Comparison of ENCODE assay signal across 8 cellular contexts in genomic region chr14:69260979-69261605, GRCh38. TPM values are rescaled to one million over a fixed set of nuclear protein-coding genes. Genes with fewer than 3 reads are reported as not detected.
DNase-seq lines count a peak whose midpoint lies in the region; ATAC-seq, FAIRE-seq and TF ChIP-seq lines count a peak whose summit lies in the region.

No MANE protein-coding gene starts in this region.

- H3K4me2 ChIP-seq in HepG2 (ENCODE audit: low read depth, low read length), result peak overlapping the region; percentile 79

- intact Hi-C loops in A673 (cut with micrococcal nuclease; ENCODE audit: unreplicated experiment) (no loop called here), HepG2 (cut with micrococcal nuclease; ENCODE audit: unreplicated experiment) (loop anchor here (1.0 kb wide), 1 partner anchor 26 kb away; no protein-coding TSS in a partner anchor)

- TF ChIP-seq CTCF in A673 (conservative IDR thresholded peaks at IDR 0.05; ENCODE audit: low read depth, low read length) (peak; percentile 61), HepG2 (CRISPR knock-in tag; IDR thresholded peaks at IDR 0.05) (peak; percentile 72)

- CTCF ChIA-PET in A673 (lab: Charles Lee) (interaction anchor here (1.0 kb wide), 1 partner anchor 199 kb away, joined by 3 read pairs; no protein-coding TSS in a partner anchor), HepG2 (lab: Yijun Ruan, JAX; ENCODE audit: low intra/inter-chr PET ratio, low total read pairs) (interaction anchor here (0.7 to 1.2 kb wide), 2 partner anchors 26 to 1305 kb away, joined by 3 read pairs; no protein-coding TSS in a partner anchor)

- in situ Hi-C loops in HepG2 (cut with HindIII; ENCODE audit: extremely low pct_ligation_motif_present, low pct_unique_long_range_greater_than_20kb), result loop anchor here (5.0 kb wide), 1 partner anchor 91 kb away; no protein-coding TSS in a partner anchor

- no peaks in the 10 kb centered on the region for H3K36me3 ChIP-seq in A673 (ENCODE audit: insufficient read depth, low read length, poor library complexity, severe bottlenecking)
- H3K36me3 ChIP-seq in SK-N-MC (ENCODE audit: insufficient read depth, low read length), result no peaks in the 10 kb centered on the region
- H3K36me3 ChIP-seq in HepG2 (replicated peaks in 1 of 2; ENCODE audit: control insufficient read depth in 1 of 2, insufficient read depth in 2 of 2, low read length in 2 of 2), result no peaks in the 10 kb centered on the region

- H3K4me1 ChIP-seq in A673 (ENCODE audit: insufficient read depth, low read length, poor library complexity, severe bottlenecking) (peaks cover 14% of the 10 kb centered on the region), HepG2 (ENCODE audit: insufficient read depth, low read length) (peaks cover 20% of the 10 kb centered on the region)

- ATAC-seq in GM18502 (IDR thresholded peaks at IDR 0.05; ENCODE audit: poor library complexity, unreplicated experiment), result peak; percentile 50
- peak; percentile 82 for ATAC-seq in HepG2
- no peak for ATAC-seq in HG02852 (IDR thresholded peaks at IDR 0.05; ENCODE audit: unreplicated experiment)

- no peak for FAIRE-seq in HepG2 (lab: Jason Lieb, UNC)

- DNase-seq in A673 (ENCODE audit: low spot score) (no peak), SK-N-MC (ENCODE audit: low read depth, low spot score) (no peak), HepG2 (ENCODE audit: low spot score) (no peak), inferior parietal cortex (ENCODE audit: extremely low spot score) (no peak)
- DNase-seq in central memory CD4-positive, alpha-beta T cell, result peak; percentile 5
- peak; percentile 19 for DNase-seq in stimulated activated CD8-positive, alpha-beta memory T cell treated with anti-CD3 and anti-CD28 coated beads, Interleukin-4, amount 100 ng/mL, for 24 hours (ENCODE audit: low read depth)

- BruUV-seq in A673 (replicated peaks; lab: Mats Ljungman, UMichigan) (no TSS peak), HepG2 (replicated peaks; lab: Mats Ljungman, UMichigan) (no TSS peak)

- H3K9ac ChIP-seq in SK-N-MC (ENCODE audit: insufficient read length) (no peak overlapping the region), HepG2 (ENCODE audit: insufficient read depth, low read depth, low read length) (no peak overlapping the region)

- no peak for TF ChIP-seq POLR2A in HepG2 (IDR thresholded peaks at IDR 0.05; ENCODE audit: insufficient read depth in 1 of 2, low read depth in 2 of 2, low read length in 2 of 2)

- POLR2A ChIA-PET in A673 (lab: Charles Lee; ENCODE audit: low non-redundant PET) (no interaction called here), HepG2 (lab: Yijun Ruan, JAX) (interaction anchor here (1.3 kb wide), 1 partner anchor 109 kb away, joined by 3 read pairs; no protein-coding TSS in a partner anchor)

- H4K20me1 ChIP-seq in HepG2 (ENCODE audit: insufficient read depth, low read length), result no peaks in the 10 kb centered on the region

- H3K27ac ChIP-seq in A673 (ENCODE audit: low read depth, low read length, poor library complexity, severe bottlenecking) (no peak overlapping the region), SK-N-MC (no peak overlapping the region), HepG2 (ENCODE audit: extremely low read length, insufficient read depth, low read length) (no peak overlapping the region)

- TF ChIP-seq RAD21 in HepG2 (CRISPR knock-in tag; IDR thresholded peaks at IDR 0.05), result peak; percentile 20; the same call in 1 of the 2 replicates

- peaks cover 52% of the 10 kb centered on the region for H3K27me3 ChIP-seq in A673 (replicated peaks; ENCODE audit: insufficient read depth, low read depth, low read length, poor library complexity)
- peaks cover 6 to 38% of the 10 kb centered on the region in 2 experiments; a peak in 4 of 5 replicates for H3K27me3 ChIP-seq in HepG2 (ENCODE audit: control insufficient read depth in 1 of 2, insufficient read depth in 2 of 2, low read length in 2 of 2)

- H3K79me2 ChIP-seq in HepG2 (ENCODE audit: insufficient read depth, low read length), result no peaks in the 10 kb centered on the region

- under 1% methylated on average over 21 of the region's 55 CpGs for WGBS in HepG2 (ENCODE audit: low lambda C conversion rate)

- H3K4me3 ChIP-seq in A673 (ENCODE audit: low read depth, low read length, poor library complexity, severe bottlenecking) (peak overlapping the region; percentile 48), SK-N-MC (peak overlapping the region; percentile 68), HepG2 (replicated peaks in 1 of 3; ENCODE audit: insufficient read depth in 1 of 3, low read depth in 2 of 3, low read length in 3 of 3) (peak overlapping the region; percentile 37 to 72 (median 67))

- H3K9me3 ChIP-seq in A673 (ENCODE audit: low read depth, low read length, poor library complexity, severe bottlenecking) (no peaks in the 10 kb centered on the region), SK-N-MC (ENCODE audit: low read depth, low read length) (no peaks in the 10 kb centered on the region), HepG2 (ENCODE audit: low read length) (no peaks in the 10 kb centered on the region)

- H2AFZ ChIP-seq in HepG2 (ENCODE audit: low read length), result no peak overlapping the region

- TF ChIP-seq EP300 in HepG2 (IDR thresholded peaks at IDR 0.05; ENCODE audit: low read depth in 2 of 2, low read length in 2 of 2) (no peak), HepG2 (CRISPR knock-in tag; IDR thresholded peaks at IDR 0.05; ENCODE audit: borderline replicate concordance) (no peak)

TF ChIP-seq in HepG2, 621 proteins besides CTCF, POLR2A, EP300 and RAD21 (continues in another document):
- TF ChIP-seq ZKSCAN5 (CRISPR knock-in tag; IDR thresholded peaks at IDR 0.05) (no peak), ARID2 (CRISPR knock-in tag; IDR thresholded peaks at IDR 0.05; ENCODE audit: borderline replicate concordance) (no peak), TRIM24 (CRISPR knock-in tag; IDR thresholded peaks at IDR 0.05) (no peak), FOXK1 (CRISPR knock-in tag; IDR thresholded peaks at IDR 0.05; ENCODE audit: borderline replicate concordance, low read depth) (no peak), SALL1 (CRISPR knock-in tag; IDR thresholded peaks at IDR 0.05) (peak; percentile 28; the same call in 1 of the 2 replicates), SRSF1 (optimal IDR thresholded peaks at IDR 0.05; ENCODE audit: low read depth, low read length) (no peak), ZBTB21 (CRISPR knock-in tag; IDR thresholded peaks at IDR 0.05) (no peak), ZBTB25 (CRISPR knock-in tag; IDR thresholded peaks at IDR 0.05) (no peak), ZXDC (CRISPR knock-in tag; IDR thresholded peaks at IDR 0.05) (no peak)

RNA-seq across cellular contexts. Expression of gene GALNT16, which starts 1.1 kb away (rescaled TPM):
- total RNA-seq in A673 (2021), result 0.32 and 0.63 TPM in 2 replicates
- 0.36 and 0.82 TPM in 2 replicates for total RNA-seq in HepG2 (2016; rRNA removed; fragmentation: Illumina TruSeq; extraction: Trizol)
- total RNA-seq in HepG2 (2016; cell fraction: cytosol; rRNA removed; fragmentation: Illumina TruSeq; extraction: Trizol; ENCODE audit: low read depth), result 0.10 and 0.18 TPM in 2 replicates
- total RNA-seq in HepG2 (2016; cell fraction: insoluble cytoplasmic fraction; rRNA removed; fragmentation: Illumina TruSeq; extraction: Trizol), result 0.40 and 1.1 TPM in 2 replicates
- total RNA-seq in HepG2 (2016; cell fraction: membrane; rRNA removed; fragmentation: Illumina TruSeq; extraction: Trizol), result 0.28 and 0.68 TPM in 2 replicates
- 1.3 and 1.6 TPM in 2 replicates for total RNA-seq in HepG2 (2016; cell fraction: nucleus; rRNA removed; fragmentation: Illumina TruSeq; extraction: Trizol)
- polyA plus RNA-seq in HepG2 (2011; rRNA removed), result 0.54 and 0.55 TPM in 2 replicates
- 0.42 and 0.63 TPM in 2 replicates for polyA plus RNA-seq in HepG2 (2011; cell fraction: cytosol; rRNA removed)
- 0.72 and 0.73 TPM in 2 replicates for polyA plus RNA-seq in HepG2 (2011; cell fraction: nucleus; rRNA removed)
- polyA plus RNA-seq in HepG2 (2012), result 0.20 and 0.39 TPM in 2 replicates
- 0.09 and 0.34 TPM in 2 replicates for polyA plus RNA-seq in HepG2 (2016; cell fraction: cytosol; fragmentation: Illumina TruSeq; extraction: Trizol; ENCODE audit: low read depth)
- polyA plus RNA-seq in HepG2 (2016; cell fraction: insoluble cytoplasmic fraction; fragmentation: Illumina TruSeq; extraction: Trizol; ENCODE audit: low read depth), result 0.35 and 0.51 TPM in 2 replicates
- polyA plus RNA-seq in HepG2 (2016; cell fraction: membrane; fragmentation: Illumina TruSeq; extraction: Trizol; ENCODE audit: low read depth), result 0.32 and 0.44 TPM in 2 replicates
- 2.8 and 3.3 TPM in 2 replicates for polyA plus RNA-seq in HepG2 (2016; cell fraction: nucleus; fragmentation: Illumina TruSeq; extraction: Trizol; ENCODE audit: insufficient read depth, low read depth)
- 0.90 TPM in 1 of 2 replicates, not detected in the other for polyA minus RNA-seq in HepG2 (2011; rRNA and poly(A)+ RNA removed; ENCODE audit: low replicate concordance)
- polyA minus RNA-seq in HepG2 (2011; cell fraction: cytosol; rRNA and poly(A)+ RNA removed), result 0.30 and 0.44 TPM in 2 replicates
- polyA minus RNA-seq in HepG2 (2011; cell fraction: nucleus; rRNA and poly(A)+ RNA removed), result 0.13 TPM in 1 of 2 replicates, not detected in the other

Comparison
In these comparisons a context has a peak if more than half of its experiments do, and no peak if none do; other contexts are left out.
1. DNase-seq: peak in central memory CD4-positive, alpha-beta T cell (single experiment) and stimulated activated CD8-positive, alpha-beta memory T cell treated with anti-CD3 and anti-CD28 coated beads, Interleukin-4, amount 100 ng/mL, for 24 hours (single experiment); none in A673 (single experiment), SK-N-MC (single experiment), HepG2 (single experiment) and inferior parietal cortex (single experiment).
2. Peak in every context shown above with its lines, with median percentiles within 50 percentile points of each other: H3K4me3 ChIP-seq.